Comparison of ENCODE assay signal across 13 cellular contexts in genomic region chr9:124045830-124046177, GRCh38. TPM values are rescaled to one million over a fixed set of nuclear protein-coding genes. Genes with fewer than 3 reads are reported as not detected.
DNase-seq lines count a peak whose midpoint lies in the region; ATAC-seq and TF ChIP-seq lines count a peak whose summit lies in the region.
"Had no signal": no experiment of that assay in that cellular context is flagged by ENCODE, and none has a peak within 500 bp of the region (broad histone marks: within the 10 kb centered on the region; RNA-seq: fewer than 3 reads in every experiment).

No MANE protein-coding gene starts in this region.

- H3K4me1 ChIP-seq in iPS-20b (ENCODE audit: insufficient read depth, low read length) (no peaks in the 10 kb centered on the region), thoracic aorta (ENCODE audit: control insufficient read depth in 1 of 2, low read depth in 2 of 2) (peaks cover 12 to 29% of the 10 kb centered on the region in 2 donors)

- H3K9me3 ChIP-seq in iPS-20b (ENCODE audit: insufficient read depth, low read depth, low read length), result no peaks in the 10 kb centered on the region
- H3K9me3 ChIP-seq in thoracic aorta, result no peaks in the 10 kb centered on the region

- no peak for DNase-seq in HFF-Myc (ENCODE audit: extremely low read depth, low read depth)
- no peak for DNase-seq in coronary artery (ENCODE audit: low spot score)
- DNase-seq in thoracic aorta (ENCODE audit: low spot score), result no peak
- DNase-seq in hypothalamus (lab: John Stamatoyannopoulos, UW), result no peak
- no peak for DNase-seq in GF-D8 (lab: John Stamatoyannopoulos, UW)
- DNase-seq in activated CD4-positive, alpha-beta T cell treated with anti-CD3 and anti-CD28 coated beads, Interleukin-2, amount 50 U/mL, for 4 hours, result no peak
- DNase-seq: activated T-cell treated with anti-CD3 and anti-CD28 coated beads, Interleukin-2, amount 50 U/mL, for 4 hours; NCI-H1694 treated with DMSO at 0.1 percent for 48 hours; NCI-H774 had no signal

- H3K27me3 ChIP-seq in iPS-20b (ENCODE audit: insufficient read depth, low read length) (peaks cover 68% of the 10 kb centered on the region), thoracic aorta (replicated peaks; ENCODE audit: insufficient read depth) (peaks cover 13% of the 10 kb centered on the region)

- no peaks in the 10 kb centered on the region for H3K36me3 ChIP-seq in iPS-20b (ENCODE audit: insufficient read depth, low read depth, low read length)
- no peaks in the 10 kb centered on the region for H3K36me3 ChIP-seq in thoracic aorta

- TF ChIP-seq CTCF in HFF-Myc (IDR thresholded peaks at IDR 0.05; ENCODE audit: low read depth, low read length, missing control alignments) (no peak), coronary artery (IDR thresholded peaks at IDR 0.05) (no peak), thoracic aorta (IDR thresholded peaks at IDR 0.05) (no peak)

- H3K27ac ChIP-seq in coronary artery (peak overlapping the region in 1 of 2 donors; percentile 57), iPS-20b (ENCODE audit: low read length) (no peak overlapping the region), thoracic aorta (no peak overlapping the region)
- H3K27ac ChIP-seq: SK-N-MC had no signal

- H3K9ac ChIP-seq in iPS-20b (ENCODE audit: low read depth, low read length), result no peak overlapping the region

- no peak for ATAC-seq in thoracic aorta (ENCODE audit: insufficient number of reproducible peaks, low FRiP score, low read depth)
- ATAC-seq in GM21717 (IDR thresholded peaks at IDR 0.05; ENCODE audit: unreplicated experiment), result no peak

- 0 out of 2 replicates have a peak overlapping the region, but pooled peaks have one; percentile 23 for H3K4me3 ChIP-seq in HFF-Myc (replicated peaks; ENCODE audit: low read depth, low read length)
- H3K4me3 ChIP-seq in coronary artery, result peak overlapping the region; percentile 79
- peak overlapping the region; percentile 60; the same call in 1 of the 2 replicates for H3K4me3 ChIP-seq in iPS-20b (ENCODE audit: low read length)
- peak overlapping the region; percentile 69 for H3K4me3 ChIP-seq in thoracic aorta
- H3K4me3 ChIP-seq: SK-N-MC had no signal

RNA-seq across cellular contexts. Expression of gene LHX2, which starts 34.2 kb away (rescaled TPM):
- total RNA-seq in thoracic aorta, result not detected
- total RNA-seq: esophagus mucosa had no signal

Comparison
In these comparisons a context has a peak if more than half of its experiments do, and no peak if none do; other contexts are left out.
1. H3K4me3 ChIP-seq: peak in every context shown above with its lines; median percentile 79 in coronary artery; 69 in thoracic aorta; 60 in iPS-20b; 23 in HFF-Myc.